12 cellular contexts compared by ENCODE assay signal in genomic region chr12:56375598-56376434, GRCh38. TPM values are rescaled to one million over a fixed set of nuclear protein-coding genes. Genes with fewer than 3 reads are reported as not detected.
DNase-seq lines count a peak whose midpoint lies in the region; ATAC-seq and TF ChIP-seq lines count a peak whose summit lies in the region.
"Had no signal": no experiment of that assay in that cellular context is flagged by ENCODE, and none has a peak within 500 bp of the region (broad histone marks: within the 10 kb centered on the region; RNA-seq: fewer than 3 reads in every experiment).

No MANE protein-coding gene starts in this region.

- peaks cover 7% of the 10 kb centered on the region for H3K27me3 Mint-ChIP-seq in WTC11 (ENCODE audit: low read depth)
- H3K27me3 Mint-ChIP-seq: activated T-cell treated with anti-CD3 and anti-CD28 coated beads, Interleukin-2, amount 50 U/mL, for 24 hours; central memory CD8-positive, alpha-beta T cell had no signal

- H3K36me3 Mint-ChIP-seq in WTC11, result no peaks in the 10 kb centered on the region

- no peak overlapping the region for H3K4me3 Mint-ChIP-seq in WTC11
- H3K4me3 Mint-ChIP-seq: activated T-cell treated with anti-CD3 and anti-CD28 coated beads, Interleukin-2, amount 50 U/mL, for 24 hours; central memory CD8-positive, alpha-beta T cell had no signal

- no peak overlapping the region for H3K27ac Mint-ChIP-seq in WTC11
- H3K27ac Mint-ChIP-seq: activated T-cell treated with anti-CD3 and anti-CD28 coated beads, Interleukin-2, amount 50 U/mL, for 24 hours had no signal

- POLR2A ChIA-PET in WTC11 (lab: Charles Lee), result interaction anchor here (0.7 to 1.1 kb wide), 3 partner anchors 84 to 263 kb away, joined by 3 to 6 read pairs (median 4); partner anchors contain the start of gene RNF41

- peaks cover 24% of the 10 kb centered on the region for H3K9me3 Mint-ChIP-seq in WTC11
- H3K9me3 Mint-ChIP-seq: central memory CD8-positive, alpha-beta T cell had no signal

- ATAC-seq in GM18861 (IDR thresholded peaks at IDR 0.05; ENCODE audit: unreplicated experiment) (peak; percentile 76), GM21526 (IDR thresholded peaks at IDR 0.05; ENCODE audit: low FRiP score, unreplicated experiment) (peak; percentile 64), HG03378 (IDR thresholded peaks at IDR 0.05; ENCODE audit: unreplicated experiment) (peak; percentile 70), WTC11 (no peak)
- ATAC-seq: left ventricle myocardium superior had no signal

- no peak for TF ChIP-seq CTCF in WTC11 (IDR thresholded peaks at IDR 0.05)

- DNase-seq in germinal center (ENCODE audit: low spot score) (peak; percentile 22), GOT3 (lab: John Stamatoyannopoulos, UW) (no peak), WTC11 (ENCODE audit: low spot score) (no peak), iPS-NIHi11 (ENCODE audit: low spot score) (no peak)
- no peak for DNase-seq in activated CD4-positive, CD25-positive, alpha-beta regulatory T cell treated with anti-CD3 and anti-CD28 coated beads, Interleukin-2, amount 50 U/mL, for 72 hours
- DNase-seq: activated T-cell treated with anti-CD3 and anti-CD28 coated beads, Interleukin-2, amount 50 U/mL, for 24 hours; left ventricle myocardium superior; NCI-H2227 treated with DMSO at 0.1 percent for 48 hours had no signal

- CTCF ChIA-PET in WTC11 (lab: Charles Lee), result interaction anchor here (1.1 to 3.3 kb wide), 4 partner anchors 16 to 89 kb away, joined by 3 to 17 read pairs (median 4); partner anchors contain the start of gene STAT2

- H3K4me1 Mint-ChIP-seq in WTC11, result peaks cover 7% of the 10 kb centered on the region
- H3K4me1 Mint-ChIP-seq: central memory CD8-positive, alpha-beta T cell had no signal

TF ChIP-seq in WTC11, 78 proteins besides CTCF, POLR2A, EP300 and RAD21 (continues in another document):
- TF ChIP-seq ATF6 (CRISPR knock-in tag; IDR thresholded peaks at IDR 0.05) (no peak), ARID4B (CRISPR knock-in tag; IDR thresholded peaks at IDR 0.05; ENCODE audit: borderline replicate concordance) (no peak), IRF1 (CRISPR knock-in tag; IDR thresholded peaks at IDR 0.05) (no peak), NR1H2 (CRISPR knock-in tag; IDR thresholded peaks at IDR 0.05) (no peak), TCF7 (CRISPR knock-in tag; IDR thresholded peaks at IDR 0.05; ENCODE audit: low read depth) (no peak), ESRRA (CRISPR knock-in tag; IDR thresholded peaks at IDR 0.05; ENCODE audit: borderline replicate concordance) (no peak), USF2 (CRISPR knock-in tag; IDR thresholded peaks at IDR 0.05) (no peak), FOXP1 (CRISPR knock-in tag; IDR thresholded peaks at IDR 0.05; ENCODE audit: borderline replicate concordance) (no peak), HMGXB4 (CRISPR knock-in tag; IDR thresholded peaks at IDR 0.05) (no peak), NFATC4 (CRISPR knock-in tag; IDR thresholded peaks at IDR 0.05) (no peak), ZNF232 (CRISPR knock-in tag; IDR thresholded peaks at IDR 0.05) (no peak), MLX (CRISPR knock-in tag; IDR thresholded peaks at IDR 0.05) (no peak)

RNA-seq across cellular contexts. Expression of gene APOF, which starts 13.2 kb away (rescaled TPM):
- total RNA-seq in WTC11 (2021), result 0.11 TPM in 1 of 3 replicates, not detected in the others
- total RNA-seq: left ventricle myocardium superior had no signal

RNA-seq across cellular contexts. Expression of gene STAT2, which starts 15.9 kb away (rescaled TPM):
- 53.2 to 54.5 TPM (median 54.5 TPM) in 3 replicates for total RNA-seq in WTC11 (2021)

RNA-seq across cellular contexts. Expression of gene IL23A, which starts 37.1 kb away (rescaled TPM):
- 2.9 to 3.0 TPM (median 2.9 TPM) in 3 replicates for total RNA-seq in WTC11 (2021)
- total RNA-seq: left ventricle myocardium superior had no signal

RNA-seq across cellular contexts. Expression of gene PAN2, which starts 42.0 kb away (rescaled TPM):
- 46.7 to 58.0 TPM (median 57.5 TPM) in 3 replicates for total RNA-seq in WTC11 (2021)
